9 cellular contexts compared by ENCODE assay signal in genomic region chr2:129233751-129234406, GRCh38.
DNase-seq lines count a peak whose midpoint lies in the region; ATAC-seq and TF ChIP-seq lines count a peak whose summit lies in the region.
"Had no signal": no experiment of that assay in that cellular context is flagged by ENCODE, and none has a peak within 500 bp of the region (broad histone marks: within the 10 kb centered on the region; RNA-seq: fewer than 3 reads in every experiment).

No MANE protein-coding gene starts in this region.

- intact Hi-C loops in HCT116 (cut with micrococcal nuclease), result no loop called here

- H3K36me3 Mint-ChIP-seq in natural killer cell treated with Interleukin-12 subunit alpha and Interleukin-12 subunit beta and Interleukin-15 and Interleukin-18, amount 100 ng/mL, for 72 hours, result no peaks in the 10 kb centered on the region
- no peaks in the 10 kb centered on the region for H3K36me3 Mint-ChIP-seq in effector memory CD8-positive, alpha-beta T cell (ENCODE audit: insufficient read depth)

- H3K9me3 ChIP-seq in HCT116 (ENCODE audit: control insufficient read depth in 1 of 2, insufficient read depth in 1 of 2, low read depth in 1 of 2, low read length in 2 of 2), result no peaks in the 10 kb centered on the region
- peaks cover 0 to 4% (median 0%) of the 10 kb centered on the region in 4 donors for H3K9me3 ChIP-seq in liver (ENCODE audit: control insufficient read depth in 4 of 4, low read length in 3 of 4)

- no peaks in the 10 kb centered on the region for H4K20me1 ChIP-seq in HCT116 (ENCODE audit: insufficient read depth)

- TF ChIP-seq CTCF in BJ (IDR thresholded peaks at IDR 0.05; ENCODE audit: insufficient read depth, low read depth, low read length) (no peak), HCT116 (IDR thresholded peaks at IDR 0.05 in 2 of 3, conservative IDR thresholded peaks at IDR 0.05 in 1 of 3; ENCODE audit: borderline replicate concordance in 1 of 3, insufficient read depth in 1 of 3, low read depth in 2 of 3, low read length in 2 of 3) (no peak), liver (IDR thresholded peaks at IDR 0.05; ENCODE audit: low read depth, low read length, missing input control) (no peak)

- H3K4me1 ChIP-seq in HCT116 (ENCODE audit: control insufficient read depth in 1 of 2, insufficient read depth in 2 of 2, low read length in 2 of 2) (no peaks in the 10 kb centered on the region), liver (ENCODE audit: control insufficient read depth in 4 of 4, insufficient read depth in 4 of 4, low read length in 3 of 4) (no peaks in the 10 kb centered on the region)

- H3K27ac Mint-ChIP-seq in natural killer cell treated with Interleukin-12 subunit alpha and Interleukin-12 subunit beta and Interleukin-15 and Interleukin-18, amount 100 ng/mL, for 72 hours, result no peak overlapping the region
- H3K27ac Mint-ChIP-seq in effector memory CD8-positive, alpha-beta T cell, result no peak overlapping the region

- H3K27ac ChIP-seq in HCT116 (ENCODE audit: low read depth, low read length) (no peak overlapping the region), liver (ENCODE audit: low read depth in 1 of 2, low read length in 2 of 2) (no peak overlapping the region)
- H3K27ac ChIP-seq: KMS-11 had no signal

- H3K4me3 ChIP-seq in BJ (ENCODE audit: low read depth, low read length) (no peak overlapping the region), HCT116 (replicated peaks in 1 of 2; ENCODE audit: low read depth in 1 of 2, low read length in 2 of 2) (no peak overlapping the region), liver (ENCODE audit: low read depth in 1 of 3, low read length in 3 of 3) (no peak overlapping the region)

- TF ChIP-seq POLR2A in HCT116 (IDR thresholded peaks at IDR 0.05; ENCODE audit: borderline replicate concordance, extremely low read depth, insufficient read depth, insufficient read length), result no peak

- H3K36me3 ChIP-seq in BJ (ENCODE audit: control insufficient read depth, insufficient read depth, low read length), result no peaks in the 10 kb centered on the region
- H3K36me3 ChIP-seq in HCT116 (ENCODE audit: control insufficient read depth in 1 of 2, insufficient read depth in 2 of 2, low read length in 2 of 2), result no peaks in the 10 kb centered on the region
- no peaks in the 10 kb centered on the region for H3K36me3 ChIP-seq in liver (ENCODE audit: control insufficient read depth in 4 of 4, insufficient read depth in 3 of 4, low read depth in 1 of 4, low read length in 3 of 4)

- H3K9me2 ChIP-seq in HCT116 (ENCODE audit: insufficient read depth), result no peaks in the 10 kb centered on the region

- H3K27me3 ChIP-seq in BJ (ENCODE audit: control insufficient read depth, insufficient read depth, low read length) (no peaks in the 10 kb centered on the region), HCT116 (ENCODE audit: insufficient read depth, low read length) (peaks cover 10% of the 10 kb centered on the region), liver (ENCODE audit: control insufficient read depth in 4 of 4, insufficient read depth in 4 of 4, low read length in 3 of 4) (no peaks in the 10 kb centered on the region)

- POLR2A ChIA-PET in BJ (lab: Charles Lee) (no interaction called here), HCT116 (lab: Charles Lee) (no interaction called here)

- no peak overlapping the region for H2AFZ ChIP-seq in HCT116 (ENCODE audit: low read depth, low read length, poor library complexity, severe bottlenecking)

- CTCF ChIA-PET in BJ (lab: Yijun Ruan, JAX), result interaction anchor here (1.0 kb wide), 1 partner anchor 16 kb away, joined by 3 read pairs; no protein-coding TSS in a partner anchor
- CTCF ChIA-PET in HCT116 (lab: Charles Lee), result no interaction called here

- no peak overlapping the region for H3K4me2 ChIP-seq in HCT116 (ENCODE audit: low read length)
- H3K4me2 ChIP-seq: KMS-11 had no signal

- DNase-seq in BJ (ENCODE audit: low read depth) (peak; percentile 25), HCT116 (ENCODE audit: low read depth, low spot score) (no peak), T47D (ENCODE audit: low read depth in 1 of 2, low spot score in 1 of 2) (peak; percentile 48 to 78), middle frontal gyrus (ENCODE audit: extremely low spot score, low spot score) (no peak)
- DNase-seq in natural killer cell treated with Interleukin-12 subunit alpha and Interleukin-12 subunit beta and Interleukin-15 and Interleukin-18, amount 100 ng/mL, for 72 hours (ENCODE audit: low spot score), result no peak
- DNase-seq in effector memory CD8-positive, alpha-beta T cell, result no peak

- H3K79me2 ChIP-seq in HCT116 (ENCODE audit: insufficient read depth, low read length), result no peaks in the 10 kb centered on the region

- no peaks in the 10 kb centered on the region for H3K4me1 Mint-ChIP-seq in natural killer cell treated with Interleukin-12 subunit alpha and Interleukin-12 subunit beta and Interleukin-15 and Interleukin-18, amount 100 ng/mL, for 72 hours (ENCODE audit: low read depth in 2 of 2)
- H3K4me1 Mint-ChIP-seq in effector memory CD8-positive, alpha-beta T cell (ENCODE audit: low read depth in 2 of 2), result no peaks in the 10 kb centered on the region

- no peaks in the 10 kb centered on the region for H3K9me3 Mint-ChIP-seq in natural killer cell treated with Interleukin-12 subunit alpha and Interleukin-12 subunit beta and Interleukin-15 and Interleukin-18, amount 100 ng/mL, for 72 hours
- peaks cover 0 to 4% of the 10 kb centered on the region in 2 donors for H3K9me3 Mint-ChIP-seq in effector memory CD8-positive, alpha-beta T cell

- no TSS peak for BruUV-seq in HCT116 (replicated peaks; lab: Mats Ljungman, UMichigan)

- 49% methylated on average over 6 of the region's 6 CpGs for WGBS in liver

- RAD21 ChIA-PET in HCT116 (lab: Charles Lee; ENCODE audit: low non-redundant PET in 1 of 2, low total read pairs in 2 of 2, uncharacterized antibody in 2 of 2, unreplicated experiment in 2 of 2), result no interaction called here

- H3K9ac ChIP-seq in HCT116 (ENCODE audit: low read length) (no peak overlapping the region), liver (ENCODE audit: low read depth in 1 of 2, low read length in 2 of 2) (no peak overlapping the region)
- H3K9ac ChIP-seq: KMS-11 had no signal

- H3K27me3 Mint-ChIP-seq in natural killer cell treated with Interleukin-12 subunit alpha and Interleukin-12 subunit beta and Interleukin-15 and Interleukin-18, amount 100 ng/mL, for 72 hours, result no peaks in the 10 kb centered on the region
- H3K27me3 Mint-ChIP-seq in effector memory CD8-positive, alpha-beta T cell, result no peaks in the 10 kb centered on the region

- TF ChIP-seq RAD21 in HCT116 (IDR thresholded peaks at IDR 0.05; ENCODE audit: low read depth) (no peak), liver (IDR thresholded peaks at IDR 0.05) (peak; percentile 48 to 58)

- in situ Hi-C loops in T47D (cut with HindIII; ENCODE audit: low pct_unique_long_range_greater_than_20kb, low sequenced_read_pairs), result no loop called here

- H3K4me3 Mint-ChIP-seq in natural killer cell treated with Interleukin-12 subunit alpha and Interleukin-12 subunit beta and Interleukin-15 and Interleukin-18, amount 100 ng/mL, for 72 hours, result no peak overlapping the region
- H3K4me3 Mint-ChIP-seq in effector memory CD8-positive, alpha-beta T cell, result no peak overlapping the region

- ATAC-seq in HCT116 (peak; percentile 53), GM21528 (IDR thresholded peaks at IDR 0.05; ENCODE audit: low FRiP score, unreplicated experiment) (no peak)
- no peak for ATAC-seq in natural killer cell treated with Interleukin-12 subunit alpha and Interleukin-12 subunit beta and Interleukin-15 and Interleukin-18, amount 100 ng/mL, for 72 hours
- no peak for ATAC-seq in effector memory CD8-positive, alpha-beta T cell (replicated peaks)

TF ChIP-seq in HCT116, 20 proteins besides CTCF, POLR2A, EP300 and RAD21 (continues in another document):
- TF ChIP-seq MAX (IDR thresholded peaks at IDR 0.05) (no peak), POLR2AphosphoS5 (IDR thresholded peaks at IDR 0.05; ENCODE audit: low read depth, low read length) (no peak), ELF1 (IDR thresholded peaks at IDR 0.05; ENCODE audit: borderline replicate concordance, low read depth) (no peak), EZH2phosphoT487 (IDR thresholded peaks at IDR 0.05; ENCODE audit: borderline replicate concordance) (no peak), SRF (IDR thresholded peaks at IDR 0.05; ENCODE audit: low read depth) (no peak), ZNF274 (IDR thresholded peaks at IDR 0.05; ENCODE audit: low read depth, low read length) (no peak), ZFX (IDR thresholded peaks at IDR 0.05) (no peak), CEBPB (IDR thresholded peaks at IDR 0.05; ENCODE audit: low read depth) (no peak), SP1 (IDR thresholded peaks at IDR 0.05; ENCODE audit: low read depth) (no peak), EGR1 (IDR thresholded peaks at IDR 0.05; ENCODE audit: low read depth) (no peak), TCF7L2 (IDR thresholded peaks at IDR 0.05; ENCODE audit: borderline replicate concordance, extremely low read depth, insufficient read depth, insufficient read length) (no peak), FOSL1 (IDR thresholded peaks at IDR 0.05; ENCODE audit: low read depth) (no peak), EZH2 (IDR thresholded peaks at IDR 0.05) (no peak)

TF ChIP-seq in liver, 16 proteins besides CTCF, POLR2A, EP300 and RAD21 (continues in another document):
- TF ChIP-seq HNF4G (IDR thresholded peaks at IDR 0.05), result no peak
- no peak for TF ChIP-seq REST (IDR thresholded peaks at IDR 0.05)
- TF ChIP-seq SP1 (IDR thresholded peaks at IDR 0.05), result no peak
- TF ChIP-seq NR2F2 (IDR thresholded peaks at IDR 0.05), result no peak
- no peak for TF ChIP-seq RXRA (IDR thresholded peaks at IDR 0.05)

Comparison
In these comparisons a context has a peak if more than half of its experiments do, and no peak if none do; other contexts are left out.
1. DNase-seq: peak in BJ (single experiment) and T47D (2 of 2); none in HCT116 (single experiment), natural killer cell treated with Interleukin-12 subunit alpha and Interleukin-12 subunit beta and Interleukin-15 and Interleukin-18, amount 100 ng/mL, for 72 hours (single experiment), effector memory CD8-positive, alpha-beta T cell (0 of 3) and middle frontal gyrus (single experiment).